1 cellular context compared by ENCODE assay signal in the genomic region with DNA sequence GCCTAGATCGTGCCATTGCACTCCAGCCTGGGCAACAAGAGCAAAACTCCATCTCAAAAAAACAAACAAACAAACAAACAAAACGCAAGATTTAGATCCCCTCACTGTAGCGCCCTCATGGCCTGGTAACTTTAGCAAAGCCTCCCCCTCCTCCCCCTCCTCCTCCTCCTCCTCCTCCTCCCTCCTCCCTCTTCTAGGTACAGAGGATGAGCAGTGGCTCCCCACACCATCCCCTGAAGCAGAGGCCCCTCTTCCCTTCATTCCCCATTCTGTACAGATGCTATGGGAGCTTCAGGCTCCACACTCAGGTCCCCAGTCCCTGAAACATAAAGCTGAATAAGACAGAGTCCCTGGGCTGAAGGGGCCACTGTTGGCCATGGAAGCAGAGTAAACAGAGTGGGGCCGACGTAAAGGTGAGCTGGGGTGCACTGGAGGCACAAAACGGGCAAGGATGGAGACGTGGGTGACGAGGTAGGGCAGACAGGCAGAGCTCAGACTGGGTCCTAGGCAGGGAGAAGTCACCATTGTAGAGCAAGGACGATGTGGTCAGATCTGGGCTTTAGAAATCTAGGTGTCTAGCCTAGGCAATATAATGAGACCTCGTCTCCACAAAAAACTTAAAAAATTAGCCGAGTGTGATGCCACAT.
TF ChIP-seq lines count a peak whose summit lies in the region.

No MANE protein-coding gene starts in this region.

TF ChIP-seq in GM12878, 131 proteins besides CTCF, POLR2A, EP300 and RAD21:
- TF ChIP-seq ZNF207 (IDR thresholded peaks at IDR 0.05; ENCODE audit: borderline replicate concordance) = no peak
- TF ChIP-seq CBFB (IDR thresholded peaks at IDR 0.05; ENCODE audit: low read depth) = no peak
- TF ChIP-seq, protein P1, sequence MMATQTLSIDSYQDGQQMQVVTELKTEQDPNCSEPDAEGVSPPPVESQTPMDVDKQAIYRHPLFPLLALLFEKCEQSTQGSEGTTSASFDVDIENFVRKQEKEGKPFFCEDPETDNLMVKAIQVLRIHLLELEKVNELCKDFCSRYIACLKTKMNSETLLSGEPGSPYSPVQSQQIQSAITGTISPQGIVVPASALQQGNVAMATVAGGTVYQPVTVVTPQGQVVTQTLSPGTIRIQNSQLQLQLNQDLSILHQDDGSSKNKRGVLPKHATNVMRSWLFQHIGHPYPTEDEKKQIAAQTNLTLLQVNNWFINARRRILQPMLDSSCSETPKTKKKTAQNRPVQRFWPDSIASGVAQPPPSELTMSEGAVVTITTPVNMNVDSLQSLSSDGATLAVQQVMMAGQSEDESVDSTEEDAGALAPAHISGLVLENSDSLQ (IDR thresholded peaks at IDR 0.05) = no peak
- TF ChIP-seq NFXL1 (IDR thresholded peaks at IDR 0.05; ENCODE audit: borderline replicate concordance) = peak; percentile 66; the same call in 1 of the 2 replicates
- TF ChIP-seq, protein P2, sequence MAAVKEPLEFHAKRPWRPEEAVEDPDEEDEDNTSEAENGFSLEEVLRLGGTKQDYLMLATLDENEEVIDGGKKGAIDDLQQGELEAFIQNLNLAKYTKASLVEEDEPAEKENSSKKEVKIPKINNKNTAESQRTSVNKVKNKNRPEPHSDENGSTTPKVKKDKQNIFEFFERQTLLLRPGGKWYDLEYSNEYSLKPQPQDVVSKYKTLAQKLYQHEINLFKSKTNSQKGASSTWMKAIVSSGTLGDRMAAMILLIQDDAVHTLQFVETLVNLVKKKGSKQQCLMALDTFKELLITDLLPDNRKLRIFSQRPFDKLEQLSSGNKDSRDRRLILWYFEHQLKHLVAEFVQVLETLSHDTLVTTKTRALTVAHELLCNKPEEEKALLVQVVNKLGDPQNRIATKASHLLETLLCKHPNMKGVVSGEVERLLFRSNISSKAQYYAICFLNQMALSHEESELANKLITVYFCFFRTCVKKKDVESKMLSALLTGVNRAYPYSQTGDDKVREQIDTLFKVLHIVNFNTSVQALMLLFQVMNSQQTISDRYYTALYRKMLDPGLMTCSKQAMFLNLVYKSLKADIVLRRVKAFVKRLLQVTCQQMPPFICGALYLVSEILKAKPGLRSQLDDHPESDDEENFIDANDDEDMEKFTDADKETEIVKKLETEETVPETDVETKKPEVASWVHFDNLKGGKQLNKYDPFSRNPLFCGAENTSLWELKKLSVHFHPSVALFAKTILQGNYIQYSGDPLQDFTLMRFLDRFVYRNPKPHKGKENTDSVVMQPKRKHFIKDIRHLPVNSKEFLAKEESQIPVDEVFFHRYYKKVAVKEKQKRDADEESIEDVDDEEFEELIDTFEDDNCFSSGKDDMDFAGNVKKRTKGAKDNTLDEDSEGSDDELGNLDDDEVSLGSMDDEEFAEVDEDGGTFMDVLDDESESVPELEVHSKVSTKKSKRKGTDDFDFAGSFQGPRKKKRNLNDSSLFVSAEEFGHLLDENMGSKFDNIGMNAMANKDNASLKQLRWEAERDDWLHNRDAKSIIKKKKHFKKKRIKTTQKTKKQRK (IDR thresholded peaks at IDR 0.05; ENCODE audit: low read depth, low read length) = no peak
- no peak for TF ChIP-seq SRF (IDR thresholded peaks at IDR 0.05; ENCODE audit: low read depth in 2 of 2, low read length in 2 of 2)
